11 cellular contexts compared by ENCODE assay signal in the genomic region with DNA sequence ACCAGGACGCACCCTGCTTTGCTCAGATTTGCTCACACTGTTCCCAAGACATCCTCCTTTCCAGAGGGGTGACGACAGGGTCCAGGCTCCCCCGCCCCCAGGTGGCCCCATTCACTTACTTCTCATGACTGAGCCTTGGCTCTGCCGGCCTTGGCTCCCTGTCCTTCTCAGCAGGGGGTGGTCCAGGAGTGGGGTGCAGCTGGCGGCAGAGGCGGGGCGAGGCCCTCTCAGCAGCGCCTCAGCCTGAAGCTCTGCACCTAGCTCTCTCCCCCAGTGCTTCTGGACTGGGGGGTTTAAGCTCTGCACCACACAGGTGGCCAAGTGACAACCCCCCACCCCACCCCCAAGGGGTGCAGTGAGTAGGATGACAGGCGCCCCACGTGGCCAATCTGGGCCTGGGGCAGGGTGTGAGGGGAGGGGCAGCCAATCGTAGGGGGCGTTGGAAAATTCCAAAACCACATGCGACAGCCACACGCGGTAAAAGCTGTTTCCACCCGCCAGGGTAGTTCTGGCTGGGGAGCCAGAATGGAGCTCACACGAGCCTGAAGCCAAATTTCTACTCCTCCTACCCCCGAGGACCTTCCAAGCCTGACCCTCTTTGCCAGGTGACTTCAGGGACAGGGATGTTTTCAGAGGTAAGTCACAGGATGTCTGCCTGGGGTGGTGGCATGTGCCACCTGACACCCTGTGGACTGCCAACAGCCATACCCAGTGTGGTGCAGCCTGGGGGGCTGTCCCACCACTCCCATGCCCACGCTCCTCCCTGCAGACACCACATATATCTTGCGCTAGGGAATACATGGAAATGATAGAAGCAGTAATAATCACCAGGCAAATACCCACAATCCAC. TPM values are rescaled to one million over a fixed set of nuclear protein-coding genes. Genes with fewer than 3 reads are reported as not detected.
DNase-seq lines count a peak whose midpoint lies in the region; ATAC-seq, FAIRE-seq and TF ChIP-seq lines count a peak whose summit lies in the region.
"Had no signal": no experiment of that assay in that cellular context is flagged by ENCODE, and none has a peak within 500 bp of the region (broad histone marks: within the 10 kb centered on the region; RNA-seq: fewer than 3 reads in every experiment).

No MANE protein-coding gene starts in this region.

- H3K9me3 ChIP-seq in left ventricle myocardium inferior (replicated peaks) (no peaks in the 10 kb centered on the region), hepatocyte (ENCODE audit: low read depth) (no peaks in the 10 kb centered on the region), thymus (ENCODE audit: control insufficient read depth) (no peaks in the 10 kb centered on the region)
- H3K9me3 ChIP-seq: tibial nerve had no signal

- no peaks in the 10 kb centered on the region for H3K79me2 ChIP-seq in hepatocyte

- H3K36me3 ChIP-seq in left ventricle myocardium inferior (no peaks in the 10 kb centered on the region), hepatocyte (replicated peaks; ENCODE audit: insufficient read depth, low read depth) (no peaks in the 10 kb centered on the region), thymus (ENCODE audit: control insufficient read depth, insufficient read depth) (peaks cover 13% of the 10 kb centered on the region)
- H3K36me3 ChIP-seq: tibial nerve had no signal

- no peaks in the 10 kb centered on the region for H3K9me3 Mint-ChIP-seq in activated CD4-positive, alpha-beta memory T cell treated with anti-CD3 and anti-CD28 coated beads for 36 hours

- H3K36me3 Mint-ChIP-seq in activated CD4-positive, alpha-beta memory T cell treated with anti-CD3 and anti-CD28 coated beads for 36 hours = no peaks in the 10 kb centered on the region

- POLR2A ChIA-PET in activated CD4-positive, alpha-beta memory T cell treated with anti-CD3 and anti-CD28 coated beads for 36 hours (lab: Charles Lee) = interaction anchor here (1.2 to 2.2 kb wide), 3 partner anchors 13 to 36 kb away, joined by 3 to 6 read pairs (median 4); a partner anchor contains a TSS

- no peak for TF ChIP-seq CTCF in left ventricle myocardium inferior (IDR thresholded peaks at IDR 0.05; ENCODE audit: borderline replicate concordance)
- no peak for TF ChIP-seq CTCF in hepatocyte (IDR thresholded peaks at IDR 0.05; ENCODE audit: poor library complexity)

- intact Hi-C loops in Right ventricle myocardium superior (cut with DNase I) = no loop called here
- intact Hi-C loops in left ventricle myocardium inferior (cut with micrococcal nuclease) = no loop called here
- intact Hi-C loops in activated CD4-positive, alpha-beta memory T cell treated with anti-CD3 and anti-CD28 coated beads for 36 hours (cut with micrococcal nuclease) = loop anchor here (5.0 kb wide), 1 partner anchor 116 kb away; no protein-coding TSS in a partner anchor

- no peak overlapping the region for H3K27ac ChIP-seq in left ventricle myocardium inferior (replicated peaks)
- H3K27ac ChIP-seq in hepatocyte = no peak overlapping the region
- H3K27ac ChIP-seq in thymus (ENCODE audit: low read depth) = peak overlapping the region; percentile 81
- H3K27ac ChIP-seq: tibial nerve had no signal

- H3K27me3 ChIP-seq in left ventricle myocardium inferior (ENCODE audit: low read depth) (no peaks in the 10 kb centered on the region), hepatocyte (no peaks in the 10 kb centered on the region), thymus (ENCODE audit: control insufficient read depth, insufficient read depth) (no peaks in the 10 kb centered on the region)

- H3K4me3 ChIP-seq in left ventricle myocardium inferior (no peak overlapping the region), hepatocyte (no peak overlapping the region), thymus (ENCODE audit: low read length) (peak overlapping the region; percentile 69)
- H3K4me3 ChIP-seq: tibial nerve had no signal

- peak; percentile 25 for ATAC-seq in Right ventricle myocardium superior (ENCODE audit: poor library complexity)
- no peak for ATAC-seq in HG03565 (IDR thresholded peaks at IDR 0.05; ENCODE audit: unreplicated experiment)
- ATAC-seq in HG03439 (IDR thresholded peaks at IDR 0.05; ENCODE audit: unreplicated experiment) = no peak

- no peak overlapping the region for H3K4me2 ChIP-seq in hepatocyte

- no peaks in the 10 kb centered on the region for H3K9me2 ChIP-seq in hepatocyte (replicated peaks; ENCODE audit: insufficient read depth)

- FAIRE-seq in GM12892 (lab: Jason Lieb, UNC) = no peak

- WGBS in hepatocyte (ENCODE audit: low lambda C conversion rate, missing lambda C conversion rate) = 62% methylated on average over 17 of the region's 20 CpGs
- 28% methylated on average over 20 of the region's 20 CpGs for WGBS in thymus

- H2AFZ ChIP-seq in hepatocyte = no peak overlapping the region

- no peaks in the 10 kb centered on the region for H3K27me3 Mint-ChIP-seq in activated CD4-positive, alpha-beta memory T cell treated with anti-CD3 and anti-CD28 coated beads for 36 hours

- peaks cover 40% of the 10 kb centered on the region for H3K4me1 ChIP-seq in left ventricle myocardium inferior
- no peaks in the 10 kb centered on the region for H3K4me1 ChIP-seq in hepatocyte (ENCODE audit: insufficient read depth)
- H3K4me1 ChIP-seq in thymus (ENCODE audit: control insufficient read depth, insufficient read depth, low read length) = peaks cover 43% of the 10 kb centered on the region

- no peak for TF ChIP-seq POLR2A in GM12892 (IDR thresholded peaks at IDR 0.05; ENCODE audit: low read depth, low read length)

- H4K20me1 ChIP-seq in hepatocyte (ENCODE audit: insufficient read depth, poor library complexity, severe bottlenecking) = no peaks in the 10 kb centered on the region

- DNase-seq in Right ventricle myocardium superior (no peak), left ventricle myocardium inferior (no peak), hepatocyte (ENCODE audit: low spot score) (peak; percentile 38), GM12892 (ENCODE audit: insufficient read length) (no peak)
- peak; percentile 63 for DNase-seq in activated CD4-positive, alpha-beta memory T cell treated with anti-CD3 and anti-CD28 coated beads for 36 hours

- peaks cover 67% of the 10 kb centered on the region for H3K4me1 Mint-ChIP-seq in activated CD4-positive, alpha-beta memory T cell treated with anti-CD3 and anti-CD28 coated beads for 36 hours (ENCODE audit: low read depth)

- CTCF ChIA-PET in activated CD4-positive, alpha-beta memory T cell treated with anti-CD3 and anti-CD28 coated beads for 36 hours (lab: Charles Lee) = interaction anchor here (1.9 to 2.1 kb wide), 2 partner anchors 10 to 232 kb away, joined by 6 to 10 read pairs; no protein-coding TSS in a partner anchor

- H3K27ac Mint-ChIP-seq in activated CD4-positive, alpha-beta memory T cell treated with anti-CD3 and anti-CD28 coated beads for 36 hours = peak overlapping the region; percentile 78

- peak overlapping the region; percentile 68 for H3K4me3 Mint-ChIP-seq in activated CD4-positive, alpha-beta memory T cell treated with anti-CD3 and anti-CD28 coated beads for 36 hours

RNA-seq across cellular contexts. Expression of a gene that starts 5.6 kb away (rescaled TPM):
- 15.4 TPM for total RNA-seq in Right ventricle myocardium superior
- total RNA-seq in left ventricle myocardium inferior = 10.3 TPM
- total RNA-seq in activated CD4-positive, alpha-beta memory T cell treated with anti-CD3 and anti-CD28 coated beads for 36 hours = 10 to 100 TPM in 1 of 2 experiments, 1 to 10 TPM in 1; 9.9 to 10.9 TPM
- total RNA-seq in hepatocyte = 1.2 and 1.3 TPM in 2 replicates
- 0.60 TPM in 1 of 2 replicates, not detected in the other for polyA plus RNA-seq in hepatocyte
- polyA plus RNA-seq in thymus = 19.9 TPM
- polyA plus RNA-seq in GM12892 (2012; ENCODE audit: missing spikeins) = not detected
- total RNA-seq: epithelial cell of proximal tubule, pulmonary artery endothelial cell had no signal

RNA-seq across cellular contexts. Expression of a gene that starts 13.6 kb away (rescaled TPM):
- not detected for total RNA-seq in Right ventricle myocardium superior
- total RNA-seq in left ventricle myocardium inferior = not detected
- 1 to 10 TPM; 3.3 to 3.9 TPM for total RNA-seq in activated CD4-positive, alpha-beta memory T cell treated with anti-CD3 and anti-CD28 coated beads for 36 hours
- total RNA-seq in hepatocyte = 0.72 TPM in 1 of 2 replicates, not detected in the other
- polyA plus RNA-seq in hepatocyte = 0.96 and 1.1 TPM in 2 replicates
- 0.34 TPM for polyA plus RNA-seq in thymus
- not detected for polyA plus RNA-seq in GM12892 (2012; ENCODE audit: missing spikeins)

RNA-seq across cellular contexts. Expression of a gene that starts 20.8 kb away (rescaled TPM):
- total RNA-seq in Right ventricle myocardium superior = 0.78 TPM
- total RNA-seq in left ventricle myocardium inferior = 0.77 TPM
- total RNA-seq in activated CD4-positive, alpha-beta memory T cell treated with anti-CD3 and anti-CD28 coated beads for 36 hours = under 1 TPM; 0.33 to 0.39 TPM
- total RNA-seq in hepatocyte = not detected in 2 replicates
- not detected in 2 replicates for polyA plus RNA-seq in hepatocyte
- polyA plus RNA-seq in thymus = 0.14 TPM
- polyA plus RNA-seq in GM12892 (2012; ENCODE audit: missing spikeins) = not detected
- total RNA-seq: epithelial cell of proximal tubule, pulmonary artery endothelial cell, tibial nerve had no signal

RNA-seq across cellular contexts. Expression of a gene that starts 27.5 kb away (rescaled TPM):
- total RNA-seq in Right ventricle myocardium superior (not detected), left ventricle myocardium inferior (not detected), hepatocyte (not detected in 2 replicates)
- total RNA-seq in activated CD4-positive, alpha-beta memory T cell treated with anti-CD3 and anti-CD28 coated beads for 36 hours = not detected
- polyA plus RNA-seq in hepatocyte (0.21 and 0.32 TPM in 2 replicates), thymus (1.5 TPM)
- not detected for polyA plus RNA-seq in GM12892 (2012; ENCODE audit: missing spikeins)
- total RNA-seq: epithelial cell of proximal tubule, pulmonary artery endothelial cell, tibial nerve had no signal

RNA-seq across cellular contexts. Expression of a gene that starts 35.7 kb away (rescaled TPM):
- total RNA-seq in Right ventricle myocardium superior (4.5 TPM), left ventricle myocardium inferior (3.8 TPM), hepatocyte (3.4 and 3.8 TPM in 2 replicates)
- 10 to 100 TPM; 30.6 to 32.4 TPM for total RNA-seq in activated CD4-positive, alpha-beta memory T cell treated with anti-CD3 and anti-CD28 coated beads for 36 hours
- polyA plus RNA-seq in hepatocyte (1.6 and 1.8 TPM in 2 replicates), thymus (6.5 TPM)
- polyA plus RNA-seq in GM12892 (2012; ENCODE audit: missing spikeins) = 6.4 TPM

Comparison
In these comparisons a context has a peak if more than half of its experiments do, and no peak if none do; other contexts are left out.
1. DNase-seq: peak in activated CD4-positive, alpha-beta memory T cell treated with anti-CD3 and anti-CD28 coated beads for 36 hours (single experiment) and hepatocyte (single experiment); none in Right ventricle myocardium superior (single experiment), left ventricle myocardium inferior (single experiment) and GM12892 (single experiment).